1 cellular context compared by ENCODE assay signal in genomic region chr9:133133680-133134418, GRCh38.
TF ChIP-seq lines count a peak whose summit lies in the region.

No MANE protein-coding gene starts in this region.

TF ChIP-seq in K562, 482 proteins besides CTCF, POLR2A, EP300 and RAD21 (continued from another document and continues in another):
- no peak for TF ChIP-seq NCOA6 (IDR thresholded peaks at IDR 0.05)
- peak; percentile 69 for TF ChIP-seq HMGN3 (IDR thresholded peaks at IDR 0.05; ENCODE audit: borderline replicate concordance, extremely low read depth, insufficient read length, low read depth, low read length)
- TF ChIP-seq ZNF57 (CRISPR knock-in tag; IDR thresholded peaks at IDR 0.05), result no peak
- TF ChIP-seq ZNF146 (CRISPR knock-in tag; IDR thresholded peaks at IDR 0.05; ENCODE audit: unreplicated experiment), result no peak
- no peak for TF ChIP-seq CHAMP1 (IDR thresholded peaks at IDR 0.05)
- TF ChIP-seq JUNB (CRISPR knock-in tag; conservative IDR thresholded peaks at IDR 0.05), result 0 out of 2 replicates have a peak, but pooled peaks have one; percentile 28
- TF ChIP-seq ATF3 (IDR thresholded peaks at IDR 0.05), result peak; percentile 91
- TF ChIP-seq ATF3 (CRISPR knock-in tag; conservative IDR thresholded peaks at IDR 0.05), result peak; percentile 80; the same call in 1 of the 2 replicates
- peak; percentile 97 to 99 for TF ChIP-seq FOXA3 (CRISPR knock-in tag; conservative IDR thresholded peaks at IDR 0.05 in 1 of 2, IDR thresholded peaks at IDR 0.05 in 1 of 2)
- TF ChIP-seq ETV5 (CRISPR knock-in tag; IDR thresholded peaks at IDR 0.05; ENCODE audit: low read depth), result peak; percentile 100
- no peak for TF ChIP-seq BRF2 (IDR thresholded peaks at IDR 0.05; ENCODE audit: borderline replicate concordance, insufficient read depth, insufficient read length)
- TF ChIP-seq XRCC3 (IDR thresholded peaks at IDR 0.05), result no peak
- TF ChIP-seq ZNF217 (CRISPR knock-in tag; IDR thresholded peaks at IDR 0.05), result no peak
- no peak for TF ChIP-seq POLR2AphosphoS2 (IDR thresholded peaks at IDR 0.05; ENCODE audit: low read length)
- TF ChIP-seq ZNF224 (CRISPR knock-in tag; IDR thresholded peaks at IDR 0.05), result no peak
- no peak for TF ChIP-seq E4F1 (CRISPR knock-in tag; IDR thresholded peaks at IDR 0.05; ENCODE audit: borderline replicate concordance)
- TF ChIP-seq RBM15 (IDR thresholded peaks at IDR 0.05; ENCODE audit: insufficient read depth, low read length), result no peak
- peak; percentile 96 for TF ChIP-seq DPF2 (IDR thresholded peaks at IDR 0.05)
- no peak for TF ChIP-seq SREBF2 (CRISPR knock-in tag; IDR thresholded peaks at IDR 0.05)
- TF ChIP-seq ZNF41 (CRISPR knock-in tag; conservative IDR thresholded peaks at IDR 0.05), result no peak
- no peak for TF ChIP-seq NFIC (IDR thresholded peaks at IDR 0.05)
- TF ChIP-seq PML (IDR thresholded peaks at IDR 0.05; ENCODE audit: low read length), result no peak
- TF ChIP-seq ZNF449 (CRISPR knock-in tag; IDR thresholded peaks at IDR 0.05), result no peak
- TF ChIP-seq TBL1XR1 (IDR thresholded peaks at IDR 0.05; ENCODE audit: low read length in 2 of 2), result peak in 1 of 2 experiments; percentile 86; a peak in 2 of 4 replicates
- no peak for TF ChIP-seq CHD1 (IDR thresholded peaks at IDR 0.05; ENCODE audit: low read length)
- no peak for TF ChIP-seq ZNF140 (CRISPR knock-in tag; IDR thresholded peaks at IDR 0.05)
- peak; percentile 97 for TF ChIP-seq FOXP1 (CRISPR knock-in tag; IDR thresholded peaks at IDR 0.05)
- no peak for TF ChIP-seq CREB1 (IDR thresholded peaks at IDR 0.05)
- TF ChIP-seq CREB1 (CRISPR knock-in tag; IDR thresholded peaks at IDR 0.05), result peak; percentile 51; the same call in 1 of the 2 replicates
- TF ChIP-seq PRDM10 (IDR thresholded peaks at IDR 0.05; ENCODE audit: partially characterized antibody), result no peak
- no peak for TF ChIP-seq ZNF318 (IDR thresholded peaks at IDR 0.05; ENCODE audit: borderline replicate concordance in 1 of 2, low read depth in 1 of 2)
